9 cellular contexts compared by ENCODE assay signal in genomic region chr15:84915011-84915958, GRCh38. TPM values are rescaled to one million over a fixed set of nuclear protein-coding genes. Genes with fewer than 3 reads are reported as not detected.
A peak's percentile ranks its signal among the peaks of the same experiment; 100 is the strongest.
DNase-seq lines count a peak whose midpoint lies in the region; ATAC-seq, FAIRE-seq and TF ChIP-seq lines count a peak whose summit lies in the region.
"Had no signal": no experiment of that assay in that cellular context is flagged by ENCODE, and none has a peak within 500 bp of the region (broad histone marks: within the 10 kb centered on the region; RNA-seq: fewer than 3 reads in every experiment).

No MANE protein-coding gene starts in this region.

- TF ChIP-seq CTCF in Caco-2 (IDR thresholded peaks at IDR 0.05; ENCODE audit: insufficient read depth in 1 of 2, low read depth in 1 of 2, low read length in 1 of 2, severe bottlenecking in 1 of 2, unreplicated experiment in 1 of 2): no peak
- TF ChIP-seq CTCF in PC-3 (conservative IDR thresholded peaks at IDR 0.05; ENCODE audit: low read depth, low read length): no peak
- no peak for TF ChIP-seq CTCF in keratinocyte (optimal IDR thresholded peaks at IDR 0.05 in 1 of 3, IDR thresholded peaks at IDR 0.05 in 1 of 3, conservative IDR thresholded peaks at IDR 0.05 in 1 of 3; ENCODE audit: extremely low read depth in 1 of 3, insufficient read depth in 2 of 3, low read length in 3 of 3)

- H3K79me2 ChIP-seq in PC-3 (ENCODE audit: low read length): no peaks in the 10 kb centered on the region; the same call in 1 of the 2 replicates
- H3K79me2 ChIP-seq in keratinocyte (ENCODE audit: control insufficient read depth, insufficient read depth, low read length): no peaks in the 10 kb centered on the region

- H2AFZ ChIP-seq in PC-3 (ENCODE audit: low read length) (peak overlapping the region; percentile 47; the same call in 1 of the 2 replicates), keratinocyte (ENCODE audit: control insufficient read depth, low read length) (peak overlapping the region; percentile 5)

- H4K20me1 ChIP-seq in PC-3 (ENCODE audit: low read length) (no peaks in the 10 kb centered on the region), keratinocyte (ENCODE audit: control insufficient read depth, extremely low read depth, insufficient read depth, low read length) (no peaks in the 10 kb centered on the region)

- POLR2A ChIA-PET in Caco-2 (lab: Charles Lee) (no interaction called here), PC-3 (lab: Charles Lee; ENCODE audit: unreplicated experiment) (no interaction called here)

- intact Hi-C loops in Caco-2 (cut with micrococcal nuclease; ENCODE audit: unreplicated experiment) (no loop called here), PC-3 (cut with micrococcal nuclease) (no loop called here)

- H3K27ac ChIP-seq in PC-3 (ENCODE audit: low read length) (peak overlapping the region; percentile 63), keratinocyte (ENCODE audit: control insufficient read depth, insufficient read depth, low read length) (no peak overlapping the region)

- peaks cover 14% of the 10 kb centered on the region for H3F3A ChIP-seq in PC-3 (ENCODE audit: low read length, unreplicated experiment)

- H3K9me3 ChIP-seq in Caco-2: no peaks in the 10 kb centered on the region
- H3K9me3 ChIP-seq in PC-3 (ENCODE audit: low read length): no peaks in the 10 kb centered on the region
- H3K9me3 ChIP-seq in keratinocyte (ENCODE audit: control insufficient read depth, low read depth, low read length): no peaks in the 10 kb centered on the region

- H3K9me1 ChIP-seq in keratinocyte (ENCODE audit: control insufficient read depth, extremely low read depth, insufficient read depth, low read length): no peaks in the 10 kb centered on the region

- BruUV-seq in Caco-2 (replicated peaks; lab: Mats Ljungman, UMichigan): no TSS peak
- no TSS peak for BruUV-seq in PC-3 (replicated peaks; lab: Mats Ljungman, UMichigan)

- dilution Hi-C loops in keratinocyte (cut with MboI; ENCODE audit: extremely low pct_ligation_motif_present, low sequenced_read_pairs): no loop called here

- H3K9me3 Mint-ChIP-seq in Caco-2 (ENCODE audit: unreplicated experiment): no peaks in the 10 kb centered on the region

- H3K9ac ChIP-seq in PC-3 (ENCODE audit: low read length) (no peak overlapping the region), keratinocyte (ENCODE audit: control insufficient read depth, extremely low read depth, insufficient read depth, low read length) (no peak overlapping the region)

- peaks cover 23% of the 10 kb centered on the region for H3K4me1 Mint-ChIP-seq in Caco-2 (ENCODE audit: low read depth, unreplicated experiment)

- peak overlapping the region; percentile 48 for H3K4me2 ChIP-seq in PC-3 (ENCODE audit: low read length)
- no peak overlapping the region for H3K4me2 ChIP-seq in keratinocyte (ENCODE audit: control insufficient read depth, extremely low read depth, insufficient read depth, low read depth, low read length)

- H3K27ac Mint-ChIP-seq in Caco-2 (ENCODE audit: unreplicated experiment): peak overlapping the region; percentile 11

- H3K9me2 ChIP-seq in PC-3 (replicated peaks; ENCODE audit: low read length): no peaks in the 10 kb centered on the region

- H3K4me1 ChIP-seq in Caco-2 (peaks cover 31% of the 10 kb centered on the region), PC-3 (ENCODE audit: insufficient read depth, low read length) (peaks cover 49% of the 10 kb centered on the region), keratinocyte (ENCODE audit: control insufficient read depth, extremely low read depth, insufficient read depth, low read length) (peaks cover 31% of the 10 kb centered on the region)

- H3K36me3 ChIP-seq in Caco-2 (ENCODE audit: control insufficient read depth, insufficient read depth, low read length) (no peaks in the 10 kb centered on the region), PC-3 (ENCODE audit: low read depth, low read length) (no peaks in the 10 kb centered on the region), keratinocyte (ENCODE audit: control insufficient read depth in 2 of 2, extremely low read depth in 1 of 2, insufficient read depth in 2 of 2, low read length in 2 of 2) (no peaks in the 10 kb centered on the region)

- DNase-seq in Caco-2 (peak; percentile 80 to 87), PC-3 (peak; percentile 91), amniotic stem cell (lab: John Stamatoyannopoulos, UW) (peak; percentile 63), keratinocyte (ENCODE audit: low read depth, low spot score) (peak; percentile 53), DMS114 treated with DMSO at 0.1 percent for 48 hours (lab: John Stamatoyannopoulos, UW; ENCODE audit: unreplicated experiment) (no peak)
- peak; percentile 1 for DNase-seq in stimulated activated CD8-positive, alpha-beta memory T cell treated with anti-CD3 and anti-CD28 coated beads, Interleukin-12 subunit alpha, Interleukin-12 subunit beta, amount 100 ng/mL, for 1 hour (ENCODE audit: low read depth)

- CTCF ChIA-PET in Caco-2 (lab: Charles Lee) (no interaction called here), PC-3 (lab: Charles Lee) (no interaction called here)

- peak; percentile 81 for FAIRE-seq in keratinocyte (lab: Jason Lieb, UNC)

- no peaks in the 10 kb centered on the region for H3K27me3 Mint-ChIP-seq in Caco-2 (ENCODE audit: insufficient read depth, unreplicated experiment)

- ATAC-seq in GM19438 (IDR thresholded peaks at IDR 0.05; ENCODE audit: low read depth, unreplicated experiment) (peak; percentile 98), HG03432 (IDR thresholded peaks at IDR 0.05; ENCODE audit: unreplicated experiment) (peak; percentile 97), PC-3 (peak; percentile 65)

- H3K4me3 Mint-ChIP-seq in Caco-2 (ENCODE audit: unreplicated experiment): no peak overlapping the region

- H3K36me3 Mint-ChIP-seq in Caco-2 (ENCODE audit: insufficient read depth, unreplicated experiment): peaks cover 7% of the 10 kb centered on the region

- H3K27me3 ChIP-seq in Caco-2 (replicated peaks; ENCODE audit: control insufficient read depth, insufficient read depth, low read length): no peaks in the 10 kb centered on the region; the same call in 1 of the 2 replicates
- no peaks in the 10 kb centered on the region for H3K27me3 ChIP-seq in PC-3 (ENCODE audit: low read length)
- H3K27me3 ChIP-seq in keratinocyte (ENCODE audit: control insufficient read depth, extremely low read depth, insufficient read depth, low read length): no peaks in the 10 kb centered on the region

- no peak overlapping the region for H3K4me3 ChIP-seq in Caco-2 (ENCODE audit: low read depth, low read length)
- no peak overlapping the region for H3K4me3 ChIP-seq in PC-3 (ENCODE audit: low read length)
- no peak overlapping the region for H3K4me3 ChIP-seq in keratinocyte (ENCODE audit: control insufficient read depth in 2 of 3, extremely low read depth in 1 of 3, insufficient read depth in 2 of 3, low read depth in 1 of 3, low read length in 3 of 3)

RNA-seq across cellular contexts. Expression of gene SLC28A1, which starts 30.8 kb away (rescaled TPM):
- total RNA-seq in Caco-2 (2022) (not detected in 2 replicates), PC-3 (2014; rRNA removed) (0.58 and 1.1 TPM in 2 replicates)
- not detected in 3 replicates for polyA plus RNA-seq in keratinocyte
- not detected for polyA plus RNA-seq in keratinocyte (2011; ENCODE audit: low read depth)
- polyA plus RNA-seq in keratinocyte (2011; cell fraction: cytosol; rRNA removed): not detected in 2 replicates
- not detected in 2 replicates for polyA plus RNA-seq in keratinocyte (2011; cell fraction: nucleus; rRNA removed)
- polyA plus RNA-seq in keratinocyte (2012; ENCODE audit: low replicate concordance): not detected in 2 replicates
- polyA minus RNA-seq in keratinocyte: not detected in 3 replicates
- polyA minus RNA-seq in keratinocyte (2011; cell fraction: cytosol; rRNA and poly(A)+ RNA removed): not detected
- polyA minus RNA-seq in keratinocyte (2011; cell fraction: nucleus; rRNA and poly(A)+ RNA removed): not detected in 2 replicates
- total RNA-seq: NCI-H460 had no signal
